In the genomic region with DNA sequence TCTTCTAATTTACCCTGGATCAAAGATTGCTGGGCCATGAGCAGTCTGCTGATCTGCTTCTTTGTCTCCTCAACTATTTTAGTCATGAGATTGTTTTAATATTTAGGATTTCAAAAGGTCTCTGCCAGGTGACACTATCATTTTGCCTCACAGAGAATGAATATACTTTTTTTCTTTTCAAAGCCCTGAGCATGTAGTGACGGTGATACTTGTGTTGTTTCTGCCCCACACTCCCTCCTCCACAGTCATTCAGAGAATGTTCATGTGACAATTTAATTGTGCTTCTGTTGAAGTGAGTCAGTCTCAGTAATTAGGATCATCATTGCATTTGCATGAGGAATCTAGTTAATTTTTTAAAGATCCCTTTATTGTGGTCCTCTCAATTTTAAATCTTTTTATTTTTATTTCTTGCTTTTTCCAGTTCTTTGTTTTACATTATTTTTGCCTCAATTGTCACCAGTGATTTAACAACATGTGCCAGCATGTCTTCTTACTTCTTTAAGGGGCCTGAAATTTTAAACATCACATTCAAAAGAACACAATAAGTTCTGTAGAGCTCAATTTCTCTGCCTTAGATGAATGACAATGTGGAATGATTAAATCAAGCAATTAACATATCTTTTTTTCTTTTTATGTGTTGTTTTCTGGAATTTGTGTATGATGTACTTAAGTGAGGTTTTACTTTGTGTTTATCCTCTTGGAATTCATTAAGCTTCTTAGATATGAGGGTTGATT, we compare ENCODE assay signal across 2 cellular contexts.
TF ChIP-seq lines count a peak whose summit lies in the region.

No MANE protein-coding gene starts in this region.

TF ChIP-seq in GM12878, 131 proteins besides CTCF, POLR2A, EP300 and RAD21 (continued from another document and continues in another):
- TF ChIP-seq ZBTB33 (IDR thresholded peaks at IDR 0.05), result no peak
- TF ChIP-seq MEF2B (IDR thresholded peaks at IDR 0.05; ENCODE audit: partially characterized antibody, poor library complexity, severe bottlenecking), result no peak
- no peak for TF ChIP-seq CREM (IDR thresholded peaks at IDR 0.05; ENCODE audit: low read depth)
- no peak for TF ChIP-seq HDAC2 (IDR thresholded peaks at IDR 0.05)
- TF ChIP-seq, protein P1, sequence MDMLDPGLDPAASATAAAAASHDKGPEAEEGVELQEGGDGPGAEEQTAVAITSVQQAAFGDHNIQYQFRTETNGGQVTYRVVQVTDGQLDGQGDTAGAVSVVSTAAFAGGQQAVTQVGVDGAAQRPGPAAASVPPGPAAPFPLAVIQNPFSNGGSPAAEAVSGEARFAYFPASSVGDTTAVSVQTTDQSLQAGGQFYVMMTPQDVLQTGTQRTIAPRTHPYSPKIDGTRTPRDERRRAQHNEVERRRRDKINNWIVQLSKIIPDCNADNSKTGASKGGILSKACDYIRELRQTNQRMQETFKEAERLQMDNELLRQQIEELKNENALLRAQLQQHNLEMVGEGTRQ (IDR thresholded peaks at IDR 0.05; ENCODE audit: borderline replicate concordance, low read depth, low read length), result no peak; the same call in 1 of the 2 replicates
- TF ChIP-seq ATF2 (IDR thresholded peaks at IDR 0.05; ENCODE audit: low read length), result no peak
- no peak for TF ChIP-seq NR2C1 (IDR thresholded peaks at IDR 0.05)
- TF ChIP-seq IRF4 (IDR thresholded peaks at IDR 0.05; ENCODE audit: low read depth, low read length), result no peak
- no peak for TF ChIP-seq CEBPB (IDR thresholded peaks at IDR 0.05; ENCODE audit: borderline replicate concordance in 1 of 2, low read depth in 2 of 2, low read length in 2 of 2)
- TF ChIP-seq STAT3 (IDR thresholded peaks at IDR 0.05; ENCODE audit: low read depth, low read length), result no peak
- peak; percentile 97 for TF ChIP-seq MTA2 (IDR thresholded peaks at IDR 0.05; ENCODE audit: low read depth)
- 0 out of 2 replicates have a peak, but pooled peaks have one; percentile 63 for TF ChIP-seq DPF2 (IDR thresholded peaks at IDR 0.05)
- no peak for TF ChIP-seq RFX5 (IDR thresholded peaks at IDR 0.05; ENCODE audit: low read depth, low read length)
- TF ChIP-seq, protein P2, sequence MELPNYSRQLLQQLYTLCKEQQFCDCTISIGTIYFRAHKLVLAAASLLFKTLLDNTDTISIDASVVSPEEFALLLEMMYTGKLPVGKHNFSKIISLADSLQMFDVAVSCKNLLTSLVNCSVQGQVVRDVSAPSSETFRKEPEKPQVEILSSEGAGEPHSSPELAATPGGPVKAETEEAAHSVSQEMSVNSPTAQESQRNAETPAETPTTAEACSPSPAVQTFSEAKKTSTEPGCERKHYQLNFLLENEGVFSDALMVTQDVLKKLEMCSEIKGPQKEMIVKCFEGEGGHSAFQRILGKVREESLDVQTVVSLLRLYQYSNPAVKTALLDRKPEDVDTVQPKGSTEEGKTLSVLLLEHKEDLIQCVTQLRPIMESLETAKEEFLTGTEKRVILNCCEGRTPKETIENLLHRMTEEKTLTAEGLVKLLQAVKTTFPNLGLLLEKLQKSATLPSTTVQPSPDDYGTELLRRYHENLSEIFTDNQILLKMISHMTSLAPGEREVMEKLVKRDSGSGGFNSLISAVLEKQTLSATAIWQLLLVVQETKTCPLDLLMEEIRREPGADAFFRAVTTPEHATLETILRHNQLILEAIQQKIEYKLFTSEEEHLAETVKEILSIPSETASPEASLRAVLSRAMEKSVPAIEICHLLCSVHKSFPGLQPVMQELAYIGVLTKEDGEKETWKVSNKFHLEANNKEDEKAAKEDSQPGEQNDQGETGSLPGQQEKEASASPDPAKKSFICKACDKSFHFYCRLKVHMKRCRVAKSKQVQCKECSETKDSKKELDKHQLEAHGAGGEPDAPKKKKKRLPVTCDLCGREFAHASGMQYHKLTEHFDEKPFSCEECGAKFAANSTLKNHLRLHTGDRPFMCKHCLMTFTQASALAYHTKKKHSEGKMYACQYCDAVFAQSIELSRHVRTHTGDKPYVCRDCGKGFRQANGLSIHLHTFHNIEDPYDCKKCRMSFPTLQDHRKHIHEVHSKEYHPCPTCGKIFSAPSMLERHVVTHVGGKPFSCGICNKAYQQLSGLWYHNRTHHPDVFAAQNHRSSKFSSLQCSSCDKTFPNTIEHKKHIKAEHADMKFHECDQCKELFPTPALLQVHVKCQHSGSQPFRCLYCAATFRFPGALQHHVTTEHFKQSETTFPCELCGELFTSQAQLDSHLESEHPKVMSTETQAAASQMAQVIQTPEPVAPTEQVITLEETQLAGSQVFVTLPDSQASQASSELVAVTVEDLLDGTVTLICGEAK (IDR thresholded peaks at IDR 0.05; ENCODE audit: borderline replicate concordance), result no peak
- TF ChIP-seq, protein P3, sequence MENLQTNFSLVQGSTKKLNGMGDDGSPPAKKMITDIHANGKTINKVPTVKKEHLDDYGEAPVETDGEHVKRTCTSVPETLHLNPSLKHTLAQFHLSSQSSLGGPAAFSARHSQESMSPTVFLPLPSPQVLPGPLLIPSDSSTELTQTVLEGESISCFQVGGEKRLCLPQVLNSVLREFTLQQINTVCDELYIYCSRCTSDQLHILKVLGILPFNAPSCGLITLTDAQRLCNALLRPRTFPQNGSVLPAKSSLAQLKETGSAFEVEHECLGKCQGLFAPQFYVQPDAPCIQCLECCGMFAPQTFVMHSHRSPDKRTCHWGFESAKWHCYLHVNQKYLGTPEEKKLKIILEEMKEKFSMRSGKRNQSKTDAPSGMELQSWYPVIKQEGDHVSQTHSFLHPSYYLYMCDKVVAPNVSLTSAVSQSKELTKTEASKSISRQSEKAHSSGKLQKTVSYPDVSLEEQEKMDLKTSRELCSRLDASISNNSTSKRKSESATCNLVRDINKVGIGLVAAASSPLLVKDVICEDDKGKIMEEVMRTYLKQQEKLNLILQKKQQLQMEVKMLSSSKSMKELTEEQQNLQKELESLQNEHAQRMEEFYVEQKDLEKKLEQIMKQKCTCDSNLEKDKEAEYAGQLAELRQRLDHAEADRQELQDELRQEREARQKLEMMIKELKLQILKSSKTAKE (IDR thresholded peaks at IDR 0.05; ENCODE audit: low read depth, poor library complexity, severe bottlenecking), result no peak

TF ChIP-seq in neural cell, 6 proteins besides CTCF, POLR2A, EP300 and RAD21 (continued from another document):
- no peak for TF ChIP-seq REST (IDR thresholded peaks at IDR 0.05; ENCODE audit: borderline replicate concordance)
- TF ChIP-seq EZH2 (IDR thresholded peaks at IDR 0.05; ENCODE audit: borderline replicate concordance, insufficient read depth, low read length, poor library complexity, severe bottlenecking), result no peak
